9 cellular contexts compared by ENCODE assay signal in genomic region chr10:124735491-124736286, GRCh38. TPM values are rescaled to one million over a fixed set of nuclear protein-coding genes. Genes with fewer than 3 reads are reported as not detected.
DNase-seq lines count a peak whose midpoint lies in the region; ATAC-seq and TF ChIP-seq lines count a peak whose summit lies in the region.
"Had no signal": no experiment of that assay in that cellular context is flagged by ENCODE, and none has a peak within 500 bp of the region (broad histone marks: within the 10 kb centered on the region; RNA-seq: fewer than 3 reads in every experiment).

No MANE protein-coding gene starts in this region.

- no peak for TF ChIP-seq CTCF in cardiac muscle cell (IDR thresholded peaks at IDR 0.05; ENCODE audit: low read depth, low read length)
- TF ChIP-seq CTCF in coronary artery (IDR thresholded peaks at IDR 0.05) = no peak
- TF ChIP-seq CTCF in transverse colon (IDR thresholded peaks at IDR 0.05) = no peak
- TF ChIP-seq CTCF in SK-N-SH (IDR thresholded peaks at IDR 0.05) = no peak

- ATAC-seq in Right ventricle myocardium inferior (no peak), HG03108 (IDR thresholded peaks at IDR 0.05; ENCODE audit: unreplicated experiment) (no peak)
- no peak for ATAC-seq in naive thymus-derived CD4-positive, alpha-beta T cell

- in situ Hi-C loops in transverse colon (cut with MboI; ENCODE audit: low pct_ligation_motif_present in 1 of 4, low pct_unique_long_range_greater_than_20kb in 1 of 4, low sequenced_read_pairs in 3 of 4) = loop anchor here in 2 of 4 donors (10.0 to 25.0 kb wide), 2 partner anchors 91 to 98 kb away; no protein-coding TSS in a partner anchor

- peaks cover 18% of the 10 kb centered on the region; the same call in 1 of the 2 replicates for H4K20me1 ChIP-seq in SK-N-SH (ENCODE audit: insufficient read depth)

- no peak for TF ChIP-seq EP300 in transverse colon (IDR thresholded peaks at IDR 0.05; ENCODE audit: low read depth)
- TF ChIP-seq EP300 in SK-N-SH (IDR thresholded peaks at IDR 0.05; ENCODE audit: borderline replicate concordance in 1 of 2, low read depth in 1 of 2, low read length in 1 of 2) = no peak

- intact Hi-C loops in Right ventricle myocardium inferior (cut with DNase I) (loop anchor here (2.0 kb wide), 1 partner anchor 13 kb away; no protein-coding TSS in a partner anchor), transverse colon (cut with DNase I; ENCODE audit: low total_unique reads) (no loop called here)
- intact Hi-C loops in naive thymus-derived CD4-positive, alpha-beta T cell (cut with micrococcal nuclease) = no loop called here
- intact Hi-C loops in activated CD4-positive, alpha-beta T cell treated with anti-CD3 and anti-CD28 coated beads, Interleukin-2, amount 10 ng/mL, durations not matched to agents 24 days and 14 days (cut with micrococcal nuclease) = no loop called here

- H3K27me3 Mint-ChIP-seq in naive thymus-derived CD4-positive, alpha-beta T cell = peaks cover 0 to 10% (median 0%) of the 10 kb centered on the region in 5 donors
- peaks cover 7% of the 10 kb centered on the region for H3K27me3 Mint-ChIP-seq in activated CD4-positive, alpha-beta T cell treated with anti-CD3 and anti-CD28 coated beads, Interleukin-2, amount 10 ng/mL, durations not matched to agents 24 days and 14 days

- H3K4me1 ChIP-seq in cardiac muscle cell (ENCODE audit: low read depth) (peaks cover 44% of the 10 kb centered on the region), transverse colon (peaks cover 83 to 100% (median 91%) of the 10 kb centered on the region in 4 donors), SK-N-SH (ENCODE audit: control insufficient read depth in 1 of 2, insufficient read depth in 2 of 2, low read depth in 1 of 2, low read length in 1 of 2) (peaks cover 13 to 55% of the 10 kb centered on the region in 2 experiments; a peak in 3 of 4 replicates)
- H3K4me1 ChIP-seq in naive thymus-derived CD4-positive, alpha-beta T cell (ENCODE audit: control insufficient read depth in 2 of 2, insufficient read depth in 2 of 2, low read length in 2 of 2) = peaks cover 91 to 98% of the 10 kb centered on the region in 2 donors

- TF ChIP-seq RAD21 in SK-N-SH (IDR thresholded peaks at IDR 0.05; ENCODE audit: low read length) = no peak

- H3K9me3 ChIP-seq in cardiac muscle cell (ENCODE audit: low read depth) = no peaks in the 10 kb centered on the region
- no peaks in the 10 kb centered on the region for H3K9me3 ChIP-seq in naive thymus-derived CD4-positive, alpha-beta T cell (ENCODE audit: control insufficient read depth in 2 of 3, low read length in 3 of 3)
- no peaks in the 10 kb centered on the region for H3K9me3 ChIP-seq in transverse colon
- H3K9me3 ChIP-seq in SK-N-SH = no peaks in the 10 kb centered on the region

- no peak overlapping the region for H3K9ac ChIP-seq in SK-N-SH

- peak overlapping the region in 9 of 10 donors; percentile 21 to 79 (median 57) for H3K4me3 Mint-ChIP-seq in naive thymus-derived CD4-positive, alpha-beta T cell
- H3K4me3 Mint-ChIP-seq in activated CD4-positive, alpha-beta T cell treated with anti-CD3 and anti-CD28 coated beads, Interleukin-2, amount 10 ng/mL, durations not matched to agents 24 days and 14 days = no peak overlapping the region

- WGBS in transverse colon (ENCODE audit: low coverage in 1 of 2), 2 donors = 90 to 100% methylated on average over 3 to 15 of the region's 15 CpGs
- WGBS in SK-N-SH (ENCODE audit: low lambda C conversion rate) = 93% methylated on average over 12 of the region's 15 CpGs

- peaks cover under 1% of the 10 kb centered on the region for H3F3A ChIP-seq in SK-N-SH (replicated peaks; ENCODE audit: insufficient read depth)

- H2AFZ ChIP-seq in SK-N-SH (ENCODE audit: low read depth) = no peak overlapping the region

- H3K36me3 Mint-ChIP-seq in naive thymus-derived CD4-positive, alpha-beta T cell = peaks cover 0 to 27% (median 5%) of the 10 kb centered on the region in 5 donors
- H3K36me3 Mint-ChIP-seq in activated CD4-positive, alpha-beta T cell treated with anti-CD3 and anti-CD28 coated beads, Interleukin-2, amount 10 ng/mL, durations not matched to agents 24 days and 14 days (ENCODE audit: low read depth) = peaks cover 27% of the 10 kb centered on the region

- CTCF ChIA-PET in naive thymus-derived CD4-positive, alpha-beta T cell (lab: Charles Lee) = interaction anchor here (0.6 to 7.2 kb wide), 5 partner anchors 9 to 108 kb away, joined by 3 to 58 read pairs (median 3); no protein-coding TSS in a partner anchor
- CTCF ChIA-PET in SK-N-SH (lab: Yijun Ruan, JAX) = interaction anchor here (0.8 to 7.9 kb wide), 5 partner anchors 27 to 207 kb away, joined by 3 to 69 read pairs (median 4); no protein-coding TSS in a partner anchor

- peaks cover 68 to 100% (median 92%) of the 10 kb centered on the region in 7 donors for H3K4me1 Mint-ChIP-seq in naive thymus-derived CD4-positive, alpha-beta T cell
- H3K4me1 Mint-ChIP-seq in activated CD4-positive, alpha-beta T cell treated with anti-CD3 and anti-CD28 coated beads, Interleukin-2, amount 10 ng/mL, durations not matched to agents 24 days and 14 days = peaks cover 67% of the 10 kb centered on the region

- H3K4me3 ChIP-seq in cardiac muscle cell (no peak overlapping the region), coronary artery (peak overlapping the region; percentile 1), transverse colon (peak overlapping the region in 1 of 4 donors; percentile 33), SK-N-SH (ENCODE audit: low read depth in 2 of 2, low read length in 1 of 2) (no peak overlapping the region)
- H3K4me3 ChIP-seq in naive thymus-derived CD4-positive, alpha-beta T cell (ENCODE audit: low read length) = no peak overlapping the region

- DNase-seq in cardiac muscle cell (ENCODE audit: low read depth in 1 of 2, low spot score in 1 of 2) (no peak), Right ventricle myocardium inferior (ENCODE audit: missing footprints) (no peak), coronary artery (ENCODE audit: low spot score) (no peak), transverse colon (no peak), SK-N-SH (no peak)
- no peak for DNase-seq in naive thymus-derived CD4-positive, alpha-beta T cell
- DNase-seq in activated CD4-positive, alpha-beta T cell treated with anti-CD3 and anti-CD28 coated beads, Interleukin-2, amount 10 ng/mL, durations not matched to agents 24 days and 14 days = no peak
- DNase-seq: cerebellar nuclear complex had no signal

- POLR2A ChIA-PET in naive thymus-derived CD4-positive, alpha-beta T cell (lab: Charles Lee) = interaction anchor here (7.9 kb wide), 1 partner anchor 15 kb away, joined by 122 read pairs; no protein-coding TSS in a partner anchor
- POLR2A ChIA-PET in SK-N-SH (lab: Yijun Ruan, JAX) = no interaction called here

- no peaks in the 10 kb centered on the region for H3K9me2 ChIP-seq in SK-N-SH

- H3K9me3 Mint-ChIP-seq in naive thymus-derived CD4-positive, alpha-beta T cell = no peaks in the 10 kb centered on the region
- no peaks in the 10 kb centered on the region for H3K9me3 Mint-ChIP-seq in activated CD4-positive, alpha-beta T cell treated with anti-CD3 and anti-CD28 coated beads, Interleukin-2, amount 10 ng/mL, durations not matched to agents 24 days and 14 days

- H3K36me3 ChIP-seq in cardiac muscle cell (no peaks in the 10 kb centered on the region), transverse colon (no peaks in the 10 kb centered on the region), SK-N-SH (replicated peaks in 1 of 2; ENCODE audit: control insufficient read depth in 1 of 2, insufficient read depth in 2 of 2, low read length in 1 of 2) (no peaks in the 10 kb centered on the region)
- H3K36me3 ChIP-seq in naive thymus-derived CD4-positive, alpha-beta T cell (ENCODE audit: control insufficient read depth in 2 of 3, insufficient read depth in 3 of 3, low read length in 3 of 3) = no peaks in the 10 kb centered on the region

- H3K79me2 ChIP-seq in SK-N-SH (ENCODE audit: insufficient read depth) = peaks cover 41% of the 10 kb centered on the region; the same call in 1 of the 2 replicates

- H3K27ac Mint-ChIP-seq in naive thymus-derived CD4-positive, alpha-beta T cell = peak overlapping the region in 7 of 9 donors; percentile 50 to 99 (median 84)
- no peak overlapping the region for H3K27ac Mint-ChIP-seq in activated CD4-positive, alpha-beta T cell treated with anti-CD3 and anti-CD28 coated beads, Interleukin-2, amount 10 ng/mL, durations not matched to agents 24 days and 14 days

- H3K27me3 ChIP-seq in cardiac muscle cell = no peaks in the 10 kb centered on the region
- no peaks in the 10 kb centered on the region for H3K27me3 ChIP-seq in naive thymus-derived CD4-positive, alpha-beta T cell (ENCODE audit: control insufficient read depth in 2 of 2, insufficient read depth in 2 of 2, low read length in 2 of 2)
- no peaks in the 10 kb centered on the region for H3K27me3 ChIP-seq in transverse colon
- H3K27me3 ChIP-seq in SK-N-SH (ENCODE audit: insufficient read depth) = no peaks in the 10 kb centered on the region

- H3K27ac ChIP-seq in cardiac muscle cell (peak overlapping the region; percentile 67), coronary artery (peak overlapping the region; percentile 3 to 75), transverse colon (peak overlapping the region; percentile 86 to 94 (median 89)), SK-N-SH (ENCODE audit: low read depth in 2 of 2, low read length in 1 of 2) (no peak overlapping the region)
- no peak overlapping the region for H3K27ac ChIP-seq in naive thymus-derived CD4-positive, alpha-beta T cell (ENCODE audit: low read depth, low read length)

- H3K4me2 ChIP-seq in SK-N-SH = no peak overlapping the region

- no peak for TF ChIP-seq POLR2A in transverse colon (IDR thresholded peaks at IDR 0.05)

RNA-seq across cellular contexts. Expression of gene FAM53B, which starts 8.5 kb away (rescaled TPM):
- 28.7 and 34.8 TPM in 2 replicates for total RNA-seq in cardiac muscle cell
- polyA plus RNA-seq in cardiac muscle cell = 10.2 and 13.6 TPM in 2 replicates
- 41.2 TPM for total RNA-seq in Right ventricle myocardium inferior
- total RNA-seq in naive thymus-derived CD4-positive, alpha-beta T cell = 10 to 100 TPM; 25.5 to 51.5 (median 28.6) TPM
- polyA plus RNA-seq in naive thymus-derived CD4-positive, alpha-beta T cell = 10 to 100 TPM in 1 of 2 donors, 1 to 10 TPM in 1; 3.9 to 18.8 TPM
- 100 to 1,000 TPM in 1 of 4 donors, 10 to 100 TPM in 3; 41.0 to 110 (median 50.0) TPM for total RNA-seq in transverse colon
- polyA plus RNA-seq in SK-N-SH (2012; rRNA removed) = 5.2 and 5.6 TPM in 2 replicates
- polyA plus RNA-seq in SK-N-SH (2012; cell fraction: cytosol; rRNA removed) = 2.2 and 3.6 TPM in 2 replicates
- 11.3 and 11.7 TPM in 2 replicates for polyA plus RNA-seq in SK-N-SH (2012; cell fraction: nucleus; rRNA removed)
- total RNA-seq in activated CD4-positive, alpha-beta T cell treated with anti-CD3 and anti-CD28 coated beads, Interleukin-2, amount 10 ng/mL, durations not matched to agents 24 days and 14 days = 20.9 and 21.8 TPM in 2 replicates

RNA-seq across cellular contexts. Expression of gene EEF1AKMT2, which starts 56.0 kb away (rescaled TPM):
- total RNA-seq in cardiac muscle cell (14.7 and 23.9 TPM in 2 replicates), Right ventricle myocardium inferior (11.4 TPM), transverse colon (10 to 100 TPM in 2 of 4 donors, 1 to 10 TPM in 2; 5.2 to 19.1 (median 10.6) TPM)
- polyA plus RNA-seq in cardiac muscle cell (17.3 and 29.9 TPM in 2 replicates), SK-N-SH (2012; rRNA removed) (13.5 and 14.0 TPM in 2 replicates)
- total RNA-seq in naive thymus-derived CD4-positive, alpha-beta T cell = 10 to 100 TPM; 11.5 to 23.0 (median 21.0) TPM
- 10 to 100 TPM; 22.0 to 38.1 TPM for polyA plus RNA-seq in naive thymus-derived CD4-positive, alpha-beta T cell
- polyA plus RNA-seq in SK-N-SH (2012; cell fraction: cytosol; rRNA removed) = 17.5 and 20.0 TPM in 2 replicates
- 6.1 and 11.5 TPM in 2 replicates for polyA plus RNA-seq in SK-N-SH (2012; cell fraction: nucleus; rRNA removed)
- 21.5 and 22.3 TPM in 2 replicates for total RNA-seq in activated CD4-positive, alpha-beta T cell treated with anti-CD3 and anti-CD28 coated beads, Interleukin-2, amount 10 ng/mL, durations not matched to agents 24 days and 14 days

Comparison
In these comparisons a context has a peak if more than half of its experiments do, and no peak if none do; other contexts are left out.
1. H3K27ac ChIP-seq: peak in cardiac muscle cell (single experiment), coronary artery (2 of 2) and transverse colon (4 of 4); none in naive thymus-derived CD4-positive, alpha-beta T cell (single experiment) and SK-N-SH (0 of 2).